In the genomic region with DNA sequence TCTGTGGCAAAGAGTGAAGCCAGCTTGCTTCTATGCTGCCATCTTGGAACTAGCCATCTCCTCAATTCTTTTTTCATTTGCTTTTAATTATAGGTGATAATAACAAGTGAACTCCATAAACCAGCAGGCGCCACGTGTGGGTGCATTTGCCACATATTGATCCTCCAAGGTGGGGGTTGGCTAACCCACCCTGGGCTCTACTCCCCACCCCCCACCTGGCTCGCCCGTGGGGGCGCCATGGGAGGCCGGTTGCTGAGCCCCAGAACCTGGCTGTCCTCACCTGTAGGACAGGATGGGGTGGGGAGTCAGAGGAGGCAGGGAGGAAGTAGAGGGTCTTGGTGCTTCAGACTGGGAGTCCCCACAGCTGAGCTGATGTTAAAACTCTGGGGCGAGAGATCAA, we compare ENCODE assay signal across 21 cellular contexts. TPM values are rescaled to one million over a fixed set of nuclear protein-coding genes. Genes with fewer than 3 reads are reported as not detected.
A peak's percentile ranks its signal among the peaks of the same experiment; 100 is the strongest.
DNase-seq lines count a peak whose midpoint lies in the region; ATAC-seq, FAIRE-seq and TF ChIP-seq lines count a peak whose summit lies in the region.
"Had no signal": no experiment of that assay in that cellular context is flagged by ENCODE, and none has a peak within 500 bp of the region (broad histone marks: within the 10 kb centered on the region; RNA-seq: fewer than 3 reads in every experiment).

No MANE protein-coding gene starts in this region.

- DNase-seq in activated naive CD4-positive, alpha-beta T cell treated with anti-CD3 and anti-CD28 coated beads, Interleukin-2, amount 50 U/mL, for 16 hours = peak; percentile 3
- DNase-seq in activated naive CD4-positive, alpha-beta T cell treated with Interleukin-2 at 50 U/mL for 16 hours = no peak
- DNase-seq in Peyer's patch = peak in 2 of 3 donors; percentile 25 to 37
- DNase-seq in kidney = peak; percentile 66
- DNase-seq in pancreas = peak in 5 of 6 donors; percentile 6 to 51 (median 15)
- DNase-seq in medulla oblongata (ENCODE audit: extremely low spot score) = no peak
- no peak for DNase-seq in GDM1 (lab: John Stamatoyannopoulos, UW)
- no peak for DNase-seq in SW 1271 (lab: John Stamatoyannopoulos, UW)
- DNase-seq: cortex of kidney; left colon; NCI-H524 treated with DMSO at 0.1 percent for 48 hours; nephron progenitor cell; NK-92 treated with Interleukin-12 subunit alpha and Interleukin-12 subunit beta, amount 100 ng/mL, for 24 hours; stimulated activated CD4-positive, alpha-beta T cell treated with anti-CD3 and anti-CD28 coated beads, Interleukin-15, amount 100 ng/mL, for 24 hours; stimulated activated naive CD4-positive, alpha-beta T cell treated with Interleukin-2 at 50 U/mL for 16 hours; uterus had no signal

- H3K27me3 ChIP-seq in Peyer's patch (no peaks in the 10 kb centered on the region), pancreas (no peaks in the 10 kb centered on the region)
- H3K27me3 ChIP-seq: esophagus muscularis mucosa, hepatocyte, uterus had no signal

- no peak for ATAC-seq in pancreas

- H3K9me3 ChIP-seq in Peyer's patch = peaks cover 0 to 7% (median 3%) of the 10 kb centered on the region in 4 donors
- H3K9me3 ChIP-seq in kidney (ENCODE audit: control insufficient read depth in 1 of 2, low read length in 2 of 2) = peaks cover 0 to 6% of the 10 kb centered on the region in 2 donors
- no peaks in the 10 kb centered on the region for H3K9me3 ChIP-seq in pancreas

- H3K27ac ChIP-seq in Peyer's patch (no peak overlapping the region), kidney (ENCODE audit: low read depth in 2 of 2, low read length in 2 of 2) (no peak overlapping the region), pancreas (no peak overlapping the region)
- H3K27ac ChIP-seq: C4-2B, esophagus muscularis mucosa, foreskin keratinocyte, hepatocyte, uterus had no signal

- H3K36me3 ChIP-seq in Peyer's patch (peaks cover 0 to 17% (median 0%) of the 10 kb centered on the region in 3 donors), kidney (ENCODE audit: control insufficient read depth in 1 of 2, insufficient read depth in 2 of 2, low read length in 2 of 2) (peaks cover 0 to 5% of the 10 kb centered on the region in 2 donors), pancreas (peaks cover 0 to 6% (median 0%) of the 10 kb centered on the region in 3 donors)
- H3K36me3 ChIP-seq: uterus had no signal

- H3K4me1 ChIP-seq in Peyer's patch (peaks cover 0 to 9% (median 0%) of the 10 kb centered on the region in 4 donors), kidney (ENCODE audit: control insufficient read depth in 1 of 2, insufficient read depth in 1 of 2, low read depth in 1 of 2, low read length in 2 of 2) (no peaks in the 10 kb centered on the region), pancreas (no peaks in the 10 kb centered on the region)
- H3K4me1 ChIP-seq: uterus had no signal

- intact Hi-C loops in kidney (cut with DNase I) = no loop called here
- intact Hi-C loops in pancreas (cut with DNase I) = loop anchor here in 1 of 3 donors (10.0 kb wide), 1 partner anchor 267 kb away; no protein-coding TSS in a partner anchor

- 87 to 92% methylated on average over 7 of the region's 7 CpGs for WGBS in pancreas, 2 donors

- no peak overlapping the region for H3K9ac ChIP-seq in kidney (ENCODE audit: low read length in 2 of 2)

- FAIRE-seq in kidney (lab: Jason Lieb, UNC) (no peak), pancreas (lab: Jason Lieb, UNC) (no peak)

- no peak overlapping the region for H3K4me3 ChIP-seq in Peyer's patch
- no peak overlapping the region for H3K4me3 ChIP-seq in kidney (ENCODE audit: low read length in 2 of 2)
- no peak overlapping the region for H3K4me3 ChIP-seq in pancreas
- H3K4me3 ChIP-seq: esophagus muscularis mucosa, hepatocyte, K562, uterus had no signal

- TF ChIP-seq CTCF in Peyer's patch (IDR thresholded peaks at IDR 0.05) (no peak), kidney (IDR thresholded peaks at IDR 0.05; ENCODE audit: borderline replicate concordance, extremely low read depth, insufficient read depth) (no peak), pancreas (IDR thresholded peaks at IDR 0.05) (no peak)

- no peak for TF ChIP-seq POLR2A in Peyer's patch (IDR thresholded peaks at IDR 0.05)

RNA-seq across cellular contexts. Expression of gene BRD1, which starts 59.6 kb away (rescaled TPM):
- 100 to 1,000 TPM in 1 of 4 donors, 10 to 100 TPM in 3; 54.1 to 126 (median 78.5) TPM for total RNA-seq in Peyer's patch
- 40.5 TPM for total RNA-seq in kidney
- 8.1 TPM for polyA plus RNA-seq in kidney (ENCODE audit: insufficient read depth, low read depth, low replicate concordance)
- 10 to 100 TPM; 14.0 to 23.6 (median 15.8) TPM for total RNA-seq in pancreas
- polyA plus RNA-seq in pancreas = 10 to 100 TPM; 19.7 to 26.3 TPM

Comparison
In these comparisons a context has a peak if more than half of its experiments do, and no peak if none do; other contexts are left out.
1. DNase-seq: peak in activated naive CD4-positive, alpha-beta T cell treated with anti-CD3 and anti-CD28 coated beads, Interleukin-2, amount 50 U/mL, for 16 hours (single experiment), Peyer's patch (2 of 3), kidney (single experiment) and pancreas (5 of 6); none in activated naive CD4-positive, alpha-beta T cell treated with Interleukin-2 at 50 U/mL for 16 hours (single experiment), medulla oblongata (single experiment), GDM1 (single experiment) and SW 1271 (0 of 2).